ENCODE assay signal across 9 cellular contexts in genomic region chr12:102300824-102301461, GRCh38.
DNase-seq lines count a peak whose midpoint lies in the region; ATAC-seq and TF ChIP-seq lines count a peak whose summit lies in the region.
"Had no signal": no experiment of that assay in that cellular context is flagged by ENCODE, and none has a peak within 500 bp of the region (broad histone marks: within the 10 kb centered on the region; RNA-seq: fewer than 3 reads in every experiment).

No MANE protein-coding gene starts in this region.

- intact Hi-C loops in Right ventricle myocardium inferior (cut with DNase I), result no loop called here

- H3K9me3 Mint-ChIP-seq in osteocyte (ENCODE audit: unreplicated experiment), result peaks cover 10% of the 10 kb centered on the region

- H3K9me3 ChIP-seq in cardiac muscle cell (ENCODE audit: low read depth), result no peaks in the 10 kb centered on the region

- in situ Hi-C loops in T47D (cut with HindIII; ENCODE audit: low pct_unique_long_range_greater_than_20kb, low sequenced_read_pairs), result no loop called here

- ATAC-seq in Right ventricle myocardium inferior, result no peak

- H3K27ac ChIP-seq in cardiac muscle cell, result no peak overlapping the region
- H3K27ac ChIP-seq: heart right ventricle had no signal

- no peaks in the 10 kb centered on the region for H3K36me3 Mint-ChIP-seq in osteocyte (ENCODE audit: unreplicated experiment)

- no peaks in the 10 kb centered on the region for H3K4me1 Mint-ChIP-seq in osteocyte (ENCODE audit: unreplicated experiment)

- H3K4me3 ChIP-seq in cardiac muscle cell (no peak overlapping the region), H7 (ENCODE audit: insufficient read depth, low read depth, low read length) (no peak overlapping the region)
- H3K4me3 ChIP-seq: heart right ventricle had no signal

- peaks cover 10% of the 10 kb centered on the region for H3K27me3 Mint-ChIP-seq in osteocyte (ENCODE audit: unreplicated experiment)

- TF ChIP-seq CTCF in cardiac muscle cell (IDR thresholded peaks at IDR 0.05; ENCODE audit: low read depth, low read length) (peak; percentile 56), osteocyte (IDR thresholded peaks at IDR 0.05) (peak; percentile 43)

- DNase-seq in cardiac muscle cell (ENCODE audit: low read depth in 1 of 2, low spot score in 1 of 2) (peak; percentile 1 to 79), Right ventricle myocardium inferior (ENCODE audit: missing footprints) (no peak), H7 (peak; percentile 47), MV-4-11 (lab: John Stamatoyannopoulos, UW) (peak; percentile 71), T47D (ENCODE audit: low read depth in 1 of 2, low spot score in 1 of 2) (peak; percentile 55 to 79), osteocyte (ENCODE audit: extremely low spot score, unreplicated experiment) (no peak), NCI-H1092 (lab: John Stamatoyannopoulos, UW) (no peak)
- DNase-seq in stimulated activated CD4-positive, alpha-beta T cell treated with anti-CD3 and anti-CD28 coated beads, Interleukin-4, amount 100 ng/mL, for 4 hours, result no peak
- DNase-seq: heart right ventricle had no signal

- no peak overlapping the region for H3K27ac Mint-ChIP-seq in osteocyte (ENCODE audit: unreplicated experiment)

- H3K36me3 ChIP-seq in cardiac muscle cell (no peaks in the 10 kb centered on the region), H7 (replicated peaks; ENCODE audit: control insufficient read depth, insufficient read depth, low read length) (no peaks in the 10 kb centered on the region)
- H3K36me3 ChIP-seq: heart right ventricle had no signal

- H3K4me1 ChIP-seq in cardiac muscle cell (ENCODE audit: low read depth), result no peaks in the 10 kb centered on the region

- H3K27me3 ChIP-seq in cardiac muscle cell (no peaks in the 10 kb centered on the region), H7 (ENCODE audit: control insufficient read depth, insufficient read depth, low read length) (no peaks in the 10 kb centered on the region)
- H3K27me3 ChIP-seq: heart right ventricle had no signal

- no peak overlapping the region for H3K4me3 Mint-ChIP-seq in osteocyte (ENCODE audit: unreplicated experiment)

Comparison
In these comparisons a context has a peak if more than half of its experiments do, and no peak if none do; other contexts are left out.
1. DNase-seq: peak in cardiac muscle cell (2 of 2), H7 (single experiment), MV-4-11 (single experiment) and T47D (2 of 2); none in Right ventricle myocardium inferior (single experiment), osteocyte (single experiment), NCI-H1092 (single experiment) and stimulated activated CD4-positive, alpha-beta T cell treated with anti-CD3 and anti-CD28 coated beads, Interleukin-4, amount 100 ng/mL, for 4 hours (0 of 2).